In genomic region chr22:50275181-50276055, GRCh38 we compare ENCODE assay signal across 22 cellular contexts. TPM values are rescaled to one million over a fixed set of nuclear protein-coding genes. Genes with fewer than 3 reads are reported as not detected.
A peak's percentile ranks its signal among the peaks of the same experiment; 100 is the strongest.
DNase-seq lines count a peak whose midpoint lies in the region; ATAC-seq, FAIRE-seq and TF ChIP-seq lines count a peak whose summit lies in the region.
"Had no signal": no experiment of that assay in that cellular context is flagged by ENCODE, and none has a peak within 500 bp of the region (broad histone marks: within the 10 kb centered on the region; RNA-seq: fewer than 3 reads in every experiment).

No MANE protein-coding gene starts in this region.

- 95% methylated on average over 39 of the region's 43 CpGs for WGBS in GM12878 (ENCODE audit: insufficient coverage, insufficient replicate concordance, low lambda C conversion rate, missing lambda C conversion rate)
- 71 to 77% (median 76%) methylated on average over 26 to 43 of the region's 43 CpGs for WGBS in stomach, 5 donors
- WGBS in small intestine, 3 donors, result 89 to 91% (median 90%) methylated on average over 43 of the region's 43 CpGs

- intact Hi-C loops in GM12878 (cut with micrococcal nuclease; ENCODE audit: unreplicated experiment) (loop anchor here (1.0 kb wide), 2 partner anchors 52 to 67 kb away; partner anchors contain the start of gene DENND6B), stomach (cut with DNase I; ENCODE audit: low total_unique reads) (loop anchor here (5.0 kb wide), 1 partner anchor 62 kb away; no protein-coding TSS in a partner anchor), vagina (cut with DNase I) (no loop called here)

- CTCF ChIA-PET in HEK293 (lab: Yijun Ruan, JAX) (interaction anchor here (0.6 to 6.3 kb wide), 19 partner anchors 12 to 346 kb away, joined by 3 to 42 read pairs (median 4); no protein-coding TSS in a partner anchor), GM12878 (lab: Yijun Ruan, JAX) (interaction anchor here (1.0 to 2.8 kb wide), 16 partner anchors 18 to 281 kb away, joined by 3 to 36 read pairs (median 6); partner anchors contain the start of genes DENND6B, PLXNB2, SCO2 and TUBGCP6)

- no peak overlapping the region for H3K9ac ChIP-seq in GM12878 (ENCODE audit: control insufficient read depth, insufficient read depth, low read length)

- no peaks in the 10 kb centered on the region for H3K27me3 ChIP-seq in GM12878 (replicated peaks in 1 of 2; ENCODE audit: control insufficient read depth in 2 of 2, insufficient read depth in 2 of 2, low read length in 1 of 2)
- peaks cover 0 to 25% (median 3%) of the 10 kb centered on the region in 3 donors for H3K27me3 ChIP-seq in stomach
- no peaks in the 10 kb centered on the region for H3K27me3 ChIP-seq in small intestine (ENCODE audit: control insufficient read depth in 2 of 2, insufficient read depth in 2 of 2, low read length in 2 of 2)
- H3K27me3 ChIP-seq in vagina, result no peaks in the 10 kb centered on the region
- H3K27me3 ChIP-seq: ascending aorta, suprapubic skin had no signal

- TSS peak; percentile 76 for BruUV-seq in GM12878 (replicated peaks; lab: Mats Ljungman, UMichigan)

- H3K4me1 ChIP-seq in HEK293 (ENCODE audit: control insufficient read depth, insufficient read depth, low read length) (peaks cover 13% of the 10 kb centered on the region), GM12878 (ENCODE audit: control insufficient read depth, insufficient read depth, low read length) (peaks cover 10% of the 10 kb centered on the region), stomach (peaks cover 28 to 75% (median 51%) of the 10 kb centered on the region in 4 donors), small intestine (ENCODE audit: control insufficient read depth in 2 of 2, insufficient read depth in 1 of 2, low read depth in 1 of 2, low read length in 1 of 2) (peaks cover 2 to 4% of the 10 kb centered on the region in 2 donors), vagina (peaks cover 26% of the 10 kb centered on the region)

- no peak overlapping the region for H3K4me3 Mint-ChIP-seq in glutamatergic neuron (ENCODE audit: unreplicated experiment)
- H3K4me3 Mint-ChIP-seq: activated CD4-positive, alpha-beta T cell treated with anti-CD3 and anti-CD28 coated beads, Interleukin-2, amount 10 ng/mL, durations not matched to agents 24 days and 14 days; activated naive CD8-positive, alpha-beta T cell treated with anti-CD3 and anti-CD28 coated beads for 36 hours; dendritic cell treated with granulocyte-macrophage colony-stimulating factor and Interleukin-4, amounts not matched to agents 40 ng/mL and 50 ng/mL, for 4 days; natural killer cell had no signal

- peaks cover 6% of the 10 kb centered on the region for H3K27me3 Mint-ChIP-seq in glutamatergic neuron (ENCODE audit: unreplicated experiment)

- H3K27ac Mint-ChIP-seq in glutamatergic neuron (ENCODE audit: unreplicated experiment), result peak overlapping the region; percentile 55
- H3K27ac Mint-ChIP-seq: activated CD4-positive, alpha-beta T cell treated with anti-CD3 and anti-CD28 coated beads, Interleukin-2, amount 10 ng/mL, durations not matched to agents 24 days and 14 days; activated naive CD8-positive, alpha-beta T cell treated with anti-CD3 and anti-CD28 coated beads for 36 hours; natural killer cell had no signal

- H3K36me3 ChIP-seq in HEK293 (ENCODE audit: control insufficient read depth in 2 of 2, insufficient read depth in 1 of 2, low read length in 2 of 2) (peaks cover 0 to 61% of the 10 kb centered on the region in 2 experiments; a peak in 2 of 3 replicates), GM12878 (ENCODE audit: control insufficient read depth in 2 of 2, insufficient read depth in 2 of 2, low read length in 1 of 2) (peaks cover 0 to 29% of the 10 kb centered on the region in 2 experiments; a peak in 3 of 4 replicates), stomach (peaks cover 55 to 63% (median 56%) of the 10 kb centered on the region in 4 donors), small intestine (ENCODE audit: control insufficient read depth in 2 of 2, insufficient read depth in 2 of 2, low read length in 2 of 2) (peaks cover 14 to 28% of the 10 kb centered on the region in 2 donors), vagina (peaks cover 3 to 50% of the 10 kb centered on the region in 2 donors)

- RAD21 ChIA-PET in GM12878 (lab: Charles Lee; ENCODE audit: unreplicated experiment), result interaction anchor here (0.9 to 1.7 kb wide), 5 partner anchors 19 to 53 kb away, joined by 3 to 5 read pairs (median 3); no protein-coding TSS in a partner anchor

- no peak overlapping the region for H2AFZ ChIP-seq in GM12878 (ENCODE audit: control insufficient read depth, low read depth, low read length)

- no peak overlapping the region for H3K27ac ChIP-seq in HEK293 (ENCODE audit: extremely low read depth, low read depth, low read length)
- no peak overlapping the region for H3K27ac ChIP-seq in GM12878 (ENCODE audit: control insufficient read depth, insufficient read depth)
- H3K27ac ChIP-seq in stomach, result peak overlapping the region; percentile 32 to 71 (median 49)
- no peak overlapping the region for H3K27ac ChIP-seq in small intestine (ENCODE audit: low read depth in 1 of 2, low read length in 1 of 2)
- H3K27ac ChIP-seq in vagina, result no peak overlapping the region
- H3K27ac ChIP-seq: ascending aorta, left lung, suprapubic skin had no signal

- H3K9me3 Mint-ChIP-seq in glutamatergic neuron (ENCODE audit: unreplicated experiment), result peaks cover 5% of the 10 kb centered on the region
- H3K9me3 Mint-ChIP-seq: activated CD4-positive, alpha-beta T cell treated with anti-CD3 and anti-CD28 coated beads, Interleukin-2, amount 10 ng/mL, durations not matched to agents 24 days and 14 days; activated naive CD8-positive, alpha-beta T cell treated with anti-CD3 and anti-CD28 coated beads for 36 hours; dendritic cell treated with granulocyte-macrophage colony-stimulating factor and Interleukin-4, amounts not matched to agents 40 ng/mL and 50 ng/mL, for 4 days; natural killer cell had no signal

- H4K20me1 ChIP-seq in GM12878 (ENCODE audit: control insufficient read depth, insufficient read depth), result no peaks in the 10 kb centered on the region

- no peak for FAIRE-seq in GM12878 (lab: Jason Lieb, UNC)
- FAIRE-seq in small intestine (lab: Jason Lieb, UNC), result no peak
- FAIRE-seq: D721Med, endometrium had no signal

- TF ChIP-seq RAD21 in GM12878 (IDR thresholded peaks at IDR 0.05; ENCODE audit: insufficient read depth, low read depth, low read length), result no peak

- H3K9me3 ChIP-seq in HEK293 (ENCODE audit: control insufficient read depth, insufficient read depth, low read depth, low read length), result no peaks in the 10 kb centered on the region
- no peaks in the 10 kb centered on the region for H3K9me3 ChIP-seq in GM12878 (replicated peaks; ENCODE audit: control insufficient read depth, insufficient read depth, low read length)
- no peaks in the 10 kb centered on the region for H3K9me3 ChIP-seq in stomach
- no peaks in the 10 kb centered on the region for H3K9me3 ChIP-seq in small intestine (ENCODE audit: control insufficient read depth, low read depth)
- no peaks in the 10 kb centered on the region for H3K9me3 ChIP-seq in vagina
- H3K9me3 ChIP-seq: ascending aorta, left lung, suprapubic skin had no signal

- TF ChIP-seq POLR2A in GM12878 (IDR thresholded peaks at IDR 0.05; ENCODE audit: low read depth, low read length) (peak; percentile 28), stomach (IDR thresholded peaks at IDR 0.05) (no peak), vagina (IDR thresholded peaks at IDR 0.05) (no peak)

- DNase-seq in GM12878 (ENCODE audit: low read depth, low spot score) (no peak), glutamatergic neuron (peak; percentile 42), stomach (no peak), small intestine (no peak), vagina (ENCODE audit: extremely low spot score in 2 of 2) (no peak), NCI-H128 (lab: John Stamatoyannopoulos, UW; ENCODE audit: unreplicated experiment) (no peak), HUDEP-2 (lab: John Stamatoyannopoulos, UW; ENCODE audit: unreplicated experiment in 76 of 76) (no peak)
- DNase-seq: natural killer cell, NCI-H146, NCI-H510A, SIG-M5, SW 1271 had no signal

- no peak overlapping the region for H3K4me2 ChIP-seq in GM12878 (ENCODE audit: control insufficient read depth, insufficient read depth)
- H3K4me2 ChIP-seq: smooth muscle cell had no signal

- H3K36me3 Mint-ChIP-seq in glutamatergic neuron (ENCODE audit: unreplicated experiment), result no peaks in the 10 kb centered on the region
- H3K36me3 Mint-ChIP-seq: natural killer cell had no signal

- POLR2A ChIA-PET in HEK293 (lab: Yijun Ruan, JAX) (interaction anchor here (1.8 to 2.0 kb wide), 2 partner anchors 54 to 66 kb away, joined by 4 to 5 read pairs; no protein-coding TSS in a partner anchor), GM12878 (lab: Charles Lee) (interaction anchor here (1.5 kb wide), 1 partner anchor 29 kb away, joined by 7 read pairs; no protein-coding TSS in a partner anchor)

- H3K4me1 Mint-ChIP-seq in glutamatergic neuron (ENCODE audit: low read depth, unreplicated experiment), result peaks cover 11% of the 10 kb centered on the region

- TF ChIP-seq CTCF in HEK293 (tag by site-specific recombination; IDR thresholded peaks at IDR 0.05) (no peak), GM12878 (IDR thresholded peaks at IDR 0.05 in 2 of 3, conservative IDR thresholded peaks at IDR 0.05 in 1 of 3; ENCODE audit: control insufficient read depth in 2 of 3, extremely low read depth in 1 of 3, insufficient read depth in 1 of 3, low read depth in 3 of 3, low read length in 3 of 3) (no peak), glutamatergic neuron (IDR thresholded peaks at IDR 0.05; ENCODE audit: partially characterized antibody, unreplicated experiment) (no peak), stomach (IDR thresholded peaks at IDR 0.05) (no peak), vagina (IDR thresholded peaks at IDR 0.05) (no peak)

- H3K79me2 ChIP-seq in GM12878 (ENCODE audit: control insufficient read depth, insufficient read depth, low read length), result no peaks in the 10 kb centered on the region

- no peak for TF ChIP-seq EP300 in GM12878 (IDR thresholded peaks at IDR 0.05; ENCODE audit: borderline replicate concordance in 1 of 2, control insufficient read depth in 1 of 2, low read depth in 2 of 2, low read length in 2 of 2)
- TF ChIP-seq EP300 in stomach (IDR thresholded peaks at IDR 0.05), result no peak

- SMC1A ChIA-PET in GM12878 (lab: Charles Lee; ENCODE audit: uncharacterized antibody, unreplicated experiment), result interaction anchor here (0.6 to 2.1 kb wide), 4 partner anchors 20 to 67 kb away, joined by 4 to 6 read pairs (median 4); no protein-coding TSS in a partner anchor

- in situ Hi-C loops in GM12878 (cut with MboI), result loop anchor here (5.0 kb wide), 1 partner anchor 52 kb away; the partner anchor contains the start of gene DENND6B

- H3K4me3 ChIP-seq in HEK293 (ENCODE audit: low read depth, low read length) (no peak overlapping the region), GM12878 (no peak overlapping the region), stomach (no peak overlapping the region), small intestine (ENCODE audit: low read depth in 1 of 2, low read length in 2 of 2) (no peak overlapping the region), vagina (no peak overlapping the region)
- H3K4me3 ChIP-seq: ascending aorta, left lung, smooth muscle cell, suprapubic skin had no signal

- ATAC-seq in GM12878, result no peak

RNA-seq across cellular contexts. Expression of gene MAPK11, which starts 5.2 kb away (rescaled TPM):
- total RNA-seq in GM12878 (2013; cell fraction: nucleolus; rRNA removed), result 5.1 and 5.8 TPM in 2 replicates
- total RNA-seq in GM12878 (2014; rRNA removed) (9.4 and 10.0 TPM in 2 replicates), GM12878 (2014; rRNA removed; fragmentation: Illumina TruSeq; extraction: Trizol) (3.8 and 4.0 TPM in 2 replicates), GM12878 (2021) (10.8 and 12.8 TPM in 2 replicates), glutamatergic neuron (ENCODE audit: unreplicated experiment) (131 TPM), stomach (10 to 100 TPM in 1 of 5 donors, 1 to 10 TPM in 2, under 1 TPM in 1, not detected in 1; 0.29 to 10.1 (median 5.7) TPM), vagina (7.4 TPM)
- 2.6 TPM for polyA plus RNA-seq in GM12878 (2011; ENCODE audit: low read depth)
- polyA plus RNA-seq in GM12878 (2011; rRNA removed) (2.5 and 6.2 TPM in 2 replicates), GM12878 (2014; fragmentation: Illumina TruSeq; extraction: Trizol) (1.4 and 3.7 TPM in 2 replicates), GM12878 (2014; fragmentation: Nextera tagmentation; extraction: Ambion mirVana) (under 1 TPM; 0.05 to 0.16 TPM), GM12878 (2014; rRNA removed) (11.6 and 14.0 TPM in 2 replicates), GM12878 (2016; fragmentation: Nextera tagmentation; extraction: Ambion mirVana) (under 1 TPM; 0.44 to 0.58 TPM), stomach (10 to 100 TPM in 2 of 3 donors, 1 to 10 TPM in 1; 8.5 to 13.6 (median 12.3) TPM), small intestine (1 to 10 TPM in 2 of 3 donors, not detected in 1; 2.4 to 7.9 TPM)
- polyA plus RNA-seq in GM12878 (2011; cell fraction: cytosol; rRNA removed), result 5.7 and 9.1 TPM in 2 replicates
- 33.9 and 40.9 TPM in 2 replicates for polyA plus RNA-seq in GM12878 (2011; cell fraction: nucleus; rRNA removed)
- 6.6 and 7.4 TPM in 2 replicates for polyA plus RNA-seq in GM12878 (2012)
- polyA minus RNA-seq in GM12878 (2011; rRNA and poly(A)+ RNA removed), result 3.4 and 6.0 TPM in 2 replicates
- 2.1 and 3.0 TPM in 2 replicates for polyA minus RNA-seq in GM12878 (2011; cell fraction: cytosol; rRNA and poly(A)+ RNA removed)
- polyA minus RNA-seq in GM12878 (2011; cell fraction: nucleus; rRNA and poly(A)+ RNA removed), result 2.9 and 3.2 TPM in 2 replicates

RNA-seq across cellular contexts. Expression of gene MAPK12, which starts 13.9 kb away (rescaled TPM):
- 54.9 and 65.7 TPM in 2 replicates for total RNA-seq in GM12878 (2013; cell fraction: nucleolus; rRNA removed)
- 22.8 and 23.0 TPM in 2 replicates for total RNA-seq in GM12878 (2014; rRNA removed)
- total RNA-seq in GM12878 (2014; rRNA removed; fragmentation: Illumina TruSeq; extraction: Trizol), result 14.5 and 16.5 TPM in 2 replicates
- 34.0 and 38.9 TPM in 2 replicates for total RNA-seq in GM12878 (2021)
- 6.8 TPM for polyA plus RNA-seq in GM12878 (2011; ENCODE audit: low read depth)
- polyA plus RNA-seq in GM12878 (2011; rRNA removed), result 7.5 and 16.1 TPM in 2 replicates
- polyA plus RNA-seq in GM12878 (2011; cell fraction: cytosol; rRNA removed), result 22.6 and 27.5 TPM in 2 replicates
- 130 and 145 TPM in 2 replicates for polyA plus RNA-seq in GM12878 (2011; cell fraction: nucleus; rRNA removed)
- polyA plus RNA-seq in GM12878 (2012), result 15.0 and 21.3 TPM in 2 replicates
- polyA plus RNA-seq in GM12878 (2014; fragmentation: Illumina TruSeq; extraction: Trizol), result 3.6 and 16.1 TPM in 2 replicates
- 1 to 10 TPM; 1.1 to 3.8 TPM for polyA plus RNA-seq in GM12878 (2014; fragmentation: Nextera tagmentation; extraction: Ambion mirVana)
- polyA plus RNA-seq in GM12878 (2014; rRNA removed), result 32.0 and 33.2 TPM in 2 replicates
- polyA plus RNA-seq in GM12878 (2016; fragmentation: Nextera tagmentation; extraction: Ambion mirVana), result 10 to 100 TPM in 1 of 2 experiments, 1 to 10 TPM in 1; 9.5 to 17.1 TPM
- 12.6 and 18.3 TPM in 2 replicates for polyA minus RNA-seq in GM12878 (2011; rRNA and poly(A)+ RNA removed)
- polyA minus RNA-seq in GM12878 (2011; cell fraction: cytosol; rRNA and poly(A)+ RNA removed), result 7.8 and 10.4 TPM in 2 replicates
- polyA minus RNA-seq in GM12878 (2011; cell fraction: nucleus; rRNA and poly(A)+ RNA removed), result 25.1 and 35.3 TPM in 2 replicates
- 88.5 TPM for total RNA-seq in glutamatergic neuron (ENCODE audit: unreplicated experiment)
- 10 to 100 TPM in 2 of 5 donors, 1 to 10 TPM in 3; 5.2 to 49.6 (median 9.3) TPM for total RNA-seq in stomach
- polyA plus RNA-seq in stomach, result 1 to 10 TPM; 4.7 to 9.3 (median 7.1) TPM
- polyA plus RNA-seq in small intestine, result 1 to 10 TPM in 2 of 3 donors, under 1 TPM in 1; 0.45 to 7.1 (median 3.5) TPM
- total RNA-seq in vagina, result 15.0 TPM

RNA-seq across cellular contexts. Expression of gene HDAC10, which starts 24.4 kb away (rescaled TPM):
- total RNA-seq in GM12878 (2013; cell fraction: nucleolus; rRNA removed), result 111 and 138 TPM in 2 replicates
- total RNA-seq in GM12878 (2014; rRNA removed), result 13.8 and 20.5 TPM in 2 replicates
- total RNA-seq in GM12878 (2014; rRNA removed; fragmentation: Illumina TruSeq; extraction: Trizol), result 3.9 and 5.1 TPM in 2 replicates
- total RNA-seq in GM12878 (2021), result 42.4 and 48.6 TPM in 2 replicates
- polyA plus RNA-seq in GM12878 (2011; ENCODE audit: low read depth), result 19.5 TPM
- 4.4 and 7.9 TPM in 2 replicates for polyA plus RNA-seq in GM12878 (2011; rRNA removed)
- polyA plus RNA-seq in GM12878 (2011; cell fraction: cytosol; rRNA removed), result 6.1 and 11.1 TPM in 2 replicates
- polyA plus RNA-seq in GM12878 (2011; cell fraction: nucleus; rRNA removed), result 298 and 323 TPM in 2 replicates
- polyA plus RNA-seq in GM12878 (2012), result 62.3 and 69.8 TPM in 2 replicates
- 1.2 and 4.3 TPM in 2 replicates for polyA plus RNA-seq in GM12878 (2014; fragmentation: Illumina TruSeq; extraction: Trizol)
- under 1 TPM; 0.26 to 0.51 TPM for polyA plus RNA-seq in GM12878 (2014; fragmentation: Nextera tagmentation; extraction: Ambion mirVana)
- polyA plus RNA-seq in GM12878 (2014; rRNA removed), result 42.3 and 51.7 TPM in 2 replicates
- polyA plus RNA-seq in GM12878 (2016; fragmentation: Nextera tagmentation; extraction: Ambion mirVana), result 1 to 10 TPM; 4.5 to 5.0 TPM
- polyA minus RNA-seq in GM12878 (2011; rRNA and poly(A)+ RNA removed), result 9.3 and 15.4 TPM in 2 replicates
- polyA minus RNA-seq in GM12878 (2011; cell fraction: cytosol; rRNA and poly(A)+ RNA removed), result 11.4 and 11.5 TPM in 2 replicates
- 51.5 and 73.5 TPM in 2 replicates for polyA minus RNA-seq in GM12878 (2011; cell fraction: nucleus; rRNA and poly(A)+ RNA removed)
- total RNA-seq in glutamatergic neuron (ENCODE audit: unreplicated experiment), result 88.2 TPM
- 100 to 1,000 TPM in 2 of 5 donors, 10 to 100 TPM in 3; 15.4 to 156 (median 74.1) TPM for total RNA-seq in stomach
- 10 to 100 TPM; 24.7 to 41.4 (median 36.2) TPM for polyA plus RNA-seq in stomach
- 10 to 100 TPM; 15.9 to 27.6 (median 27.5) TPM for polyA plus RNA-seq in small intestine
- 29.2 TPM for total RNA-seq in vagina

RNA-seq across cellular contexts. Expression of gene TUBGCP6, which starts 30.6 kb away (rescaled TPM):
- 117 and 138 TPM in 2 replicates for total RNA-seq in GM12878 (2013; cell fraction: nucleolus; rRNA removed)
- total RNA-seq in GM12878 (2014; rRNA removed), result 29.8 and 31.1 TPM in 2 replicates
- total RNA-seq in GM12878 (2014; rRNA removed; fragmentation: Illumina TruSeq; extraction: Trizol), result 9.7 and 10.4 TPM in 2 replicates
- total RNA-seq in GM12878 (2021), result 33.3 and 41.4 TPM in 2 replicates
- 14.9 TPM for polyA plus RNA-seq in GM12878 (2011; ENCODE audit: low read depth)
- 7.7 and 16.1 TPM in 2 replicates for polyA plus RNA-seq in GM12878 (2011; rRNA removed)
- polyA plus RNA-seq in GM12878 (2011; cell fraction: cytosol; rRNA removed), result 16.2 and 26.4 TPM in 2 replicates
- 370 and 394 TPM in 2 replicates for polyA plus RNA-seq in GM12878 (2011; cell fraction: nucleus; rRNA removed)
- 31.4 and 32.3 TPM in 2 replicates for polyA plus RNA-seq in GM12878 (2012)
- 5.7 and 9.6 TPM in 2 replicates for polyA plus RNA-seq in GM12878 (2014; fragmentation: Illumina TruSeq; extraction: Trizol)
- 1 to 10 TPM in 1 of 2 experiments, under 1 TPM in 1; 0.74 to 2.0 TPM for polyA plus RNA-seq in GM12878 (2014; fragmentation: Nextera tagmentation; extraction: Ambion mirVana)
- 35.5 and 42.2 TPM in 2 replicates for polyA plus RNA-seq in GM12878 (2014; rRNA removed)
- 10 to 100 TPM; 22.8 to 23.0 TPM for polyA plus RNA-seq in GM12878 (2016; fragmentation: Nextera tagmentation; extraction: Ambion mirVana)
- polyA minus RNA-seq in GM12878 (2011; rRNA and poly(A)+ RNA removed), result 13.4 and 15.0 TPM in 2 replicates
- 10.2 and 10.4 TPM in 2 replicates for polyA minus RNA-seq in GM12878 (2011; cell fraction: cytosol; rRNA and poly(A)+ RNA removed)
- 32.4 and 44.1 TPM in 2 replicates for polyA minus RNA-seq in GM12878 (2011; cell fraction: nucleus; rRNA and poly(A)+ RNA removed)
- total RNA-seq in glutamatergic neuron (ENCODE audit: unreplicated experiment), result 51.0 TPM
- total RNA-seq in stomach, result 100 to 1,000 TPM in 1 of 5 donors, 10 to 100 TPM in 4; 40.4 to 112 (median 91.5) TPM
- 10 to 100 TPM; 37.8 to 59.0 (median 38.8) TPM for polyA plus RNA-seq in stomach
- 10 to 100 TPM; 23.0 to 55.5 (median 44.6) TPM for polyA plus RNA-seq in small intestine
- total RNA-seq in vagina, result 45.4 TPM

RNA-seq across cellular contexts. Expression of gene PLXNB2, which starts 32.0 kb away (rescaled TPM):
- total RNA-seq in GM12878 (2013; cell fraction: nucleolus; rRNA removed), result 180 and 204 TPM in 2 replicates
- 32.6 and 42.0 TPM in 2 replicates for total RNA-seq in GM12878 (2014; rRNA removed)
- 19.8 and 21.8 TPM in 2 replicates for total RNA-seq in GM12878 (2014; rRNA removed; fragmentation: Illumina TruSeq; extraction: Trizol)
- total RNA-seq in GM12878 (2021), result 133 and 134 TPM in 2 replicates
- polyA plus RNA-seq in GM12878 (2011; ENCODE audit: low read depth), result 25.4 TPM
- 19.9 and 41.8 TPM in 2 replicates for polyA plus RNA-seq in GM12878 (2011; rRNA removed)
- 57.3 and 73.0 TPM in 2 replicates for polyA plus RNA-seq in GM12878 (2011; cell fraction: cytosol; rRNA removed)
- polyA plus RNA-seq in GM12878 (2011; cell fraction: nucleus; rRNA removed), result 319 and 335 TPM in 2 replicates
- polyA plus RNA-seq in GM12878 (2012), result 53.9 and 72.5 TPM in 2 replicates
- polyA plus RNA-seq in GM12878 (2014; fragmentation: Illumina TruSeq; extraction: Trizol), result 6.3 and 23.5 TPM in 2 replicates
- 1 to 10 TPM in 1 of 2 experiments, under 1 TPM in 1; 0.68 to 4.5 TPM for polyA plus RNA-seq in GM12878 (2014; fragmentation: Nextera tagmentation; extraction: Ambion mirVana)
- polyA plus RNA-seq in GM12878 (2014; rRNA removed), result 65.4 and 84.9 TPM in 2 replicates
- 10 to 100 TPM; 69.3 to 80.0 TPM for polyA plus RNA-seq in GM12878 (2016; fragmentation: Nextera tagmentation; extraction: Ambion mirVana)
- 52.2 and 84.0 TPM in 2 replicates for polyA minus RNA-seq in GM12878 (2011; rRNA and poly(A)+ RNA removed)
- 54.8 and 57.2 TPM in 2 replicates for polyA minus RNA-seq in GM12878 (2011; cell fraction: cytosol; rRNA and poly(A)+ RNA removed)
- 57.8 and 74.9 TPM in 2 replicates for polyA minus RNA-seq in GM12878 (2011; cell fraction: nucleus; rRNA and poly(A)+ RNA removed)
- total RNA-seq in glutamatergic neuron (ENCODE audit: unreplicated experiment), result 95.2 TPM
- 100 to 1,000 TPM; 105 to 648 (median 400) TPM for total RNA-seq in stomach
- polyA plus RNA-seq in stomach, result 100 to 1,000 TPM in 2 of 3 donors, 10 to 100 TPM in 1; 50.3 to 197 (median 147) TPM
- 100 to 1,000 TPM in 2 of 3 donors, 10 to 100 TPM in 1; 80.2 to 179 (median 110) TPM for polyA plus RNA-seq in small intestine
- 180 TPM for total RNA-seq in vagina

Comparison
In these comparisons a context has a peak if more than half of its experiments do, and no peak if none do; other contexts are left out.
1. H3K27ac ChIP-seq: peak in stomach (5 of 5); none in HEK293 (single experiment), GM12878 (single experiment), small intestine (0 of 2) and vagina (single experiment).
2. Of the 9 proteins assayed by ChIP-seq in both HEK293 and GM12878: peak only in HEK293: BCL11A; only in GM12878: none; in both: none; in neither: 8.